Comparison of ENCODE assay signal across 24 cellular contexts in genomic region chrX:100812216-100813158, GRCh38. TPM values are rescaled to one million over a fixed set of nuclear protein-coding genes. Genes with fewer than 3 reads are reported as not detected.
DNase-seq lines count a peak whose midpoint lies in the region; ATAC-seq, FAIRE-seq and TF ChIP-seq lines count a peak whose summit lies in the region.
"Had no signal": no experiment of that assay in that cellular context is flagged by ENCODE, and none has a peak within 500 bp of the region (broad histone marks: within the 10 kb centered on the region; RNA-seq: fewer than 3 reads in every experiment).

No MANE protein-coding gene starts in this region.

- dilution Hi-C loops in keratinocyte (cut with MboI; ENCODE audit: extremely low pct_ligation_motif_present, low sequenced_read_pairs) = no loop called here

- H2BK20ac ChIP-seq in H1 (ENCODE audit: low read length) = no peak overlapping the region

- no peaks in the 10 kb centered on the region for H3K9me1 ChIP-seq in keratinocyte (ENCODE audit: control insufficient read depth, extremely low read depth, insufficient read depth, low read length)

- H3K4ac ChIP-seq in H1 (replicated peaks; ENCODE audit: insufficient read length, low read depth, low read length) = no peak overlapping the region

- H3K4me1 ChIP-seq in NT2/D1 (ENCODE audit: insufficient read depth, insufficient read length) (no peaks in the 10 kb centered on the region), H1 (replicated peaks in 1 of 4; ENCODE audit: control insufficient read depth in 3 of 4, insufficient read depth in 4 of 4, low read length in 3 of 4) (peaks cover 0 to 4% (median 2%) of the 10 kb centered on the region in 4 experiments; a peak in 1 of 7 replicates), keratinocyte (ENCODE audit: control insufficient read depth, extremely low read depth, insufficient read depth, low read length) (no peaks in the 10 kb centered on the region), transverse colon (peaks cover 0 to 6% (median 3%) of the 10 kb centered on the region in 4 donors)
- H3K4me1 ChIP-seq: ascending aorta, heart left ventricle, pancreas, sigmoid colon, tibial artery had no signal

- no peak overlapping the region for H4K5ac ChIP-seq in H1 (ENCODE audit: insufficient read length, low read depth, low read length)

- 39% methylated on average over 9 of the region's 12 CpGs; no CpG with 5 or more reads in 1 of the 2 experiments for WGBS in H1 (ENCODE audit: extremely low coverage in 1 of 2, insufficient coverage in 1 of 2, insufficient read length in 1 of 2, insufficient replicate concordance in 2 of 2, low coverage in 1 of 2, low lambda C conversion rate in 2 of 2, missing lambda C conversion rate in 1 of 2), 2 experiments
- WGBS in transverse colon (ENCODE audit: low coverage in 1 of 2), 2 donors = 47% methylated on average over 12 of the region's 12 CpGs; no CpG with 5 or more reads in 1 of the 2 donors

- FAIRE-seq in H1 (lab: Jason Lieb, UNC) (peak; percentile 19), keratinocyte (lab: Jason Lieb, UNC) (no peak)
- FAIRE-seq: H54, HTR-8/SVneo had no signal

- H4K20me1 ChIP-seq in H1 (replicated peaks in 1 of 2; ENCODE audit: control insufficient read depth in 1 of 2, insufficient read depth in 2 of 2, low read length in 2 of 2) (no peaks in the 10 kb centered on the region), keratinocyte (ENCODE audit: control insufficient read depth, extremely low read depth, insufficient read depth, low read length) (no peaks in the 10 kb centered on the region)

- no peak overlapping the region for H3K56ac ChIP-seq in H1 (replicated peaks; ENCODE audit: insufficient read length, low read depth, low read length)

- H3K9ac ChIP-seq in NT2/D1 (ENCODE audit: insufficient read length, low read depth) = peak overlapping the region; percentile 56
- no peak overlapping the region for H3K9ac ChIP-seq in H1 (replicated peaks in 1 of 4; ENCODE audit: extremely low read depth in 1 of 4, low read depth in 3 of 4, low read length in 3 of 4)
- H3K9ac ChIP-seq in keratinocyte (ENCODE audit: control insufficient read depth, extremely low read depth, insufficient read depth, low read length) = no peak overlapping the region

- no peaks in the 10 kb centered on the region for H3K79me1 ChIP-seq in H1 (ENCODE audit: low read depth, low read length)

- H2AFZ ChIP-seq in H1 (ENCODE audit: low read length) = 0 out of 2 replicates have a peak overlapping the region, but pooled peaks have one; percentile 7
- H2AFZ ChIP-seq in keratinocyte (ENCODE audit: control insufficient read depth, low read length) = peak overlapping the region; percentile 75

- CTCF ChIA-PET in H1 (lab: Charles Lee; ENCODE audit: partially characterized antibody) = interaction anchor here (1.0 kb wide), 1 partner anchor 44 kb away, joined by 3 read pairs; no protein-coding TSS in a partner anchor

- H3K4me2 ChIP-seq in H1 (ENCODE audit: insufficient read depth in 1 of 2, low read depth in 2 of 2, low read length in 2 of 2) = peak overlapping the region; percentile 46 to 50; a peak in 2 of 4 replicates
- H3K4me2 ChIP-seq in keratinocyte (ENCODE audit: control insufficient read depth, extremely low read depth, insufficient read depth, low read depth, low read length) = peak overlapping the region; percentile 5

- TF ChIP-seq POLR2A in H1 (IDR thresholded peaks at IDR 0.05; ENCODE audit: control extremely low read depth in 1 of 2, low read depth in 2 of 2, low read length in 2 of 2) (no peak), transverse colon (IDR thresholded peaks at IDR 0.05) (no peak)

- H3K14ac ChIP-seq in H1 (ENCODE audit: insufficient read length) = no peak overlapping the region

- H3K23me2 ChIP-seq in H1 (ENCODE audit: low read depth, low read length) = no peaks in the 10 kb centered on the region

- H4K91ac ChIP-seq in H1 (replicated peaks; ENCODE audit: insufficient read length, low read length) = no peak overlapping the region

- H2BK5ac ChIP-seq in H1 (ENCODE audit: low read depth, low read length) = no peak overlapping the region

- H2BK12ac ChIP-seq in H1 (ENCODE audit: low read depth, low read length) = no peak overlapping the region

- H2BK120ac ChIP-seq in H1 (replicated peaks; ENCODE audit: low read depth, low read length) = no peak overlapping the region

- H3K27me3 ChIP-seq in NT2/D1 (ENCODE audit: insufficient read depth, insufficient read length) (no peaks in the 10 kb centered on the region), H1 (replicated peaks in 1 of 4; ENCODE audit: control insufficient read depth in 3 of 4, extremely low read depth in 1 of 4, insufficient read depth in 3 of 4, low read length in 3 of 4) (no peaks in the 10 kb centered on the region), keratinocyte (ENCODE audit: control insufficient read depth, extremely low read depth, insufficient read depth, low read length) (no peaks in the 10 kb centered on the region), transverse colon (no peaks in the 10 kb centered on the region)
- H3K27me3 ChIP-seq: ascending aorta, sigmoid colon, tibial artery had no signal

- no peak overlapping the region for H3K23ac ChIP-seq in H1 (ENCODE audit: insufficient read length)

- DNase-seq in NT2/D1 (ENCODE audit: low read depth, low spot score) (no peak), H1 (ENCODE audit: low read depth in 1 of 2, low spot score in 2 of 2) (no peak), keratinocyte (ENCODE audit: low read depth, low spot score) (no peak), transverse colon (peak; percentile 66), NCI-H2196 (lab: John Stamatoyannopoulos, UW; ENCODE audit: unreplicated experiment) (no peak), HuH-7 (ENCODE audit: low spot score) (no peak)
- DNase-seq: activated CD4-positive, alpha-beta T cell treated with anti-CD3 and anti-CD28 coated beads for 48 hours; activated naive CD4-positive, alpha-beta T cell treated with anti-CD3 and anti-CD28 coated beads, Interleukin-2, amount 50 U/mL, for 16 hours; DMS79; effector memory CD8-positive, alpha-beta T cell; heart left ventricle; naive thymus-derived CD8-positive, alpha-beta T cell; NCI-H1105 treated with DMSO at 0.1 percent for 48 hours; NCI-H2081 treated with DMSO at 0.1 percent for 48 hours; pancreas; SHP77 treated with DMSO at 0.1 percent for 48 hours; sigmoid colon; stimulated activated naive CD4-positive, alpha-beta T cell treated with Interleukin-2 at 50 U/mL for 16 hours; T-helper 1 cell; tibial artery had no signal

- 0 out of 2 replicates have a peak, but pooled peaks cover 6% of the 10 kb centered on the region for H3K9me3 ChIP-seq in NT2/D1 (ENCODE audit: insufficient read depth, low read length)
- H3K9me3 ChIP-seq in H1 (ENCODE audit: insufficient read depth in 2 of 2, low read depth in 1 of 2, low read length in 1 of 2) = no peaks in the 10 kb centered on the region
- H3K9me3 ChIP-seq in keratinocyte (ENCODE audit: control insufficient read depth, low read depth, low read length) = no peaks in the 10 kb centered on the region
- H3K9me3 ChIP-seq in transverse colon = no peaks in the 10 kb centered on the region
- H3K9me3 ChIP-seq: ascending aorta, heart left ventricle, pancreas, sigmoid colon, tibial artery had no signal

- TF ChIP-seq EP300 in H1 (IDR thresholded peaks at IDR 0.05; ENCODE audit: borderline replicate concordance in 1 of 2, low read depth in 2 of 2, low read length in 2 of 2) (no peak), transverse colon (IDR thresholded peaks at IDR 0.05; ENCODE audit: low read depth) (no peak)

- H2AK5ac ChIP-seq in H1 (ENCODE audit: low read depth, low read length) = no peak overlapping the region

- no peak for TF ChIP-seq RAD21 in H1 (IDR thresholded peaks at IDR 0.05 in 1 of 2, conservative IDR thresholded peaks at IDR 0.05 in 1 of 2; ENCODE audit: low read depth in 2 of 2, low read length in 2 of 2)

- H3K36me3 ChIP-seq in NT2/D1 (ENCODE audit: insufficient read depth, insufficient read length, low read length) (no peaks in the 10 kb centered on the region), H1 (ENCODE audit: control insufficient read depth in 2 of 4, insufficient read depth in 4 of 4, low read length in 3 of 4) (no peaks in the 10 kb centered on the region), keratinocyte (ENCODE audit: control insufficient read depth in 2 of 2, extremely low read depth in 1 of 2, insufficient read depth in 2 of 2, low read length in 2 of 2) (no peaks in the 10 kb centered on the region), transverse colon (no peaks in the 10 kb centered on the region)
- H3K36me3 ChIP-seq: ascending aorta, heart left ventricle, pancreas, sigmoid colon, tibial artery had no signal

- POLR2A ChIA-PET in H1 (lab: Charles Lee; ENCODE audit: partially characterized antibody) = interaction anchor here (1.1 kb wide), 1 partner anchor 10 kb away, joined by 3 read pairs; no protein-coding TSS in a partner anchor

- ATAC-seq in activated CD4-positive, CD25-positive, alpha-beta regulatory T cell treated with anti-CD3 and anti-CD28 coated beads, Interleukin-2, amount 50 U/mL, for 24 hours = no peak
- ATAC-seq: effector memory CD8-positive, alpha-beta T cell; heart left ventricle; naive thymus-derived CD8-positive, alpha-beta T cell; pancreas had no signal

- H3K4me3 ChIP-seq in NT2/D1 (ENCODE audit: insufficient read length, low read depth) (peak overlapping the region; percentile 4), H1 (ENCODE audit: extremely low read depth in 1 of 4, insufficient read depth in 2 of 4, low read depth in 3 of 4, low read length in 4 of 4) (peak overlapping the region in 1 of 4 experiments; percentile 15; a peak in 1 of 8 replicates), keratinocyte (ENCODE audit: control insufficient read depth in 2 of 3, extremely low read depth in 1 of 3, insufficient read depth in 2 of 3, low read depth in 1 of 3, low read length in 3 of 3) (no peak overlapping the region), transverse colon (no peak overlapping the region)
- H3K4me3 ChIP-seq: ascending aorta, heart left ventricle, pancreas, sigmoid colon, tibial artery had no signal

- no peak overlapping the region for H3K18ac ChIP-seq in H1 (ENCODE audit: extremely low read depth, low read length)

- intact Hi-C loops in transverse colon (cut with DNase I; ENCODE audit: low total_unique reads) = no loop called here

- H4K8ac ChIP-seq in H1 (ENCODE audit: extremely low read depth, insufficient read depth, low read length) = no peak overlapping the region

- H3K79me2 ChIP-seq in H1 (ENCODE audit: control insufficient read depth in 1 of 2, insufficient read depth in 2 of 2, low read length in 2 of 2) = no peaks in the 10 kb centered on the region
- H3K79me2 ChIP-seq in keratinocyte (ENCODE audit: control insufficient read depth, insufficient read depth, low read length) = no peaks in the 10 kb centered on the region

- no peak overlapping the region for H2BK15ac ChIP-seq in H1 (ENCODE audit: low read length)

- TF ChIP-seq CTCF in H1 (IDR thresholded peaks at IDR 0.05; ENCODE audit: control extremely low read depth in 1 of 3, insufficient read depth in 1 of 3, low read depth in 1 of 3, low read length in 3 of 3) (no peak), keratinocyte (optimal IDR thresholded peaks at IDR 0.05 in 1 of 3, IDR thresholded peaks at IDR 0.05 in 1 of 3, conservative IDR thresholded peaks at IDR 0.05 in 1 of 3; ENCODE audit: extremely low read depth in 1 of 3, insufficient read depth in 2 of 3, low read length in 3 of 3) (no peak), transverse colon (IDR thresholded peaks at IDR 0.05) (no peak)

- in situ Hi-C loops in transverse colon (cut with MboI; ENCODE audit: low pct_ligation_motif_present in 1 of 4, low pct_unique_long_range_greater_than_20kb in 1 of 4, low sequenced_read_pairs in 3 of 4) = no loop called here

- H3K27ac ChIP-seq in H1 (ENCODE audit: low read depth, low read length) (no peak overlapping the region), keratinocyte (ENCODE audit: control insufficient read depth, insufficient read depth, low read length) (no peak overlapping the region), transverse colon (peak overlapping the region; percentile 52 to 82 (median 70))
- H3K27ac ChIP-seq: ascending aorta, heart left ventricle, pancreas, sigmoid colon, tibial artery had no signal

RNA-seq across cellular contexts. Expression of gene CSTF2, which starts 7.7 kb away (rescaled TPM):
- 30.9 and 33.0 TPM in 2 replicates for total RNA-seq in H1 (2021; fragmentation: NEBNext Ultra II Directional; extraction: Animal tissue kit (Norgen Biotek cat#: 25700))
- polyA plus RNA-seq in H1 (2011; rRNA removed) (20.7 and 21.0 TPM in 2 replicates), keratinocyte (22.0 to 29.5 TPM (median 28.3 TPM) in 3 replicates)
- 31.1 TPM for polyA plus RNA-seq in H1 (2011; cell fraction: cytosol; rRNA removed)
- 46.6 TPM for polyA plus RNA-seq in H1 (2011; cell fraction: nucleus; rRNA removed)
- 26.4 to 39.5 TPM (median 30.7 TPM) in 4 replicates for polyA plus RNA-seq in H1 (2012, experiment 1 of 2)
- polyA plus RNA-seq in H1 (2012, experiment 2 of 2) = 6.9 TPM
- polyA plus RNA-seq in H1 (2013, experiment 1 of 2) = 16.1 TPM
- polyA plus RNA-seq in H1 (2013, experiment 2 of 2) = 16.5 TPM
- 27.8 and 39.7 TPM in 2 replicates for polyA minus RNA-seq in H1 (2011; rRNA and poly(A)+ RNA removed)
- polyA minus RNA-seq in H1 (2011; cell fraction: cytosol; rRNA and poly(A)+ RNA removed) = 14.8 TPM
- 18.8 TPM for polyA minus RNA-seq in H1 (2011; cell fraction: nucleus; rRNA and poly(A)+ RNA removed)
- polyA plus RNA-seq in keratinocyte (2011; ENCODE audit: low read depth) = 5.3 TPM
- polyA plus RNA-seq in keratinocyte (2011; cell fraction: cytosol; rRNA removed) = 16.7 and 24.4 TPM in 2 replicates
- 34.7 and 38.5 TPM in 2 replicates for polyA plus RNA-seq in keratinocyte (2011; cell fraction: nucleus; rRNA removed)
- 10.2 and 22.2 TPM in 2 replicates for polyA plus RNA-seq in keratinocyte (2012; ENCODE audit: low replicate concordance)
- polyA minus RNA-seq in keratinocyte = 23.7 to 24.8 TPM (median 24.2 TPM) in 3 replicates
- polyA minus RNA-seq in keratinocyte (2011; cell fraction: cytosol; rRNA and poly(A)+ RNA removed) = 18.6 TPM
- 13.8 and 20.2 TPM in 2 replicates for polyA minus RNA-seq in keratinocyte (2011; cell fraction: nucleus; rRNA and poly(A)+ RNA removed)
- 10 to 100 TPM; 15.3 to 26.5 (median 18.0) TPM for total RNA-seq in transverse colon

Comparison
In these comparisons a context has a peak if more than half of its experiments do, and no peak if none do; other contexts are left out.
1. H3K27ac ChIP-seq: peak in transverse colon (4 of 4); none in H1 (single experiment) and keratinocyte (single experiment).